In the genomic region with DNA sequence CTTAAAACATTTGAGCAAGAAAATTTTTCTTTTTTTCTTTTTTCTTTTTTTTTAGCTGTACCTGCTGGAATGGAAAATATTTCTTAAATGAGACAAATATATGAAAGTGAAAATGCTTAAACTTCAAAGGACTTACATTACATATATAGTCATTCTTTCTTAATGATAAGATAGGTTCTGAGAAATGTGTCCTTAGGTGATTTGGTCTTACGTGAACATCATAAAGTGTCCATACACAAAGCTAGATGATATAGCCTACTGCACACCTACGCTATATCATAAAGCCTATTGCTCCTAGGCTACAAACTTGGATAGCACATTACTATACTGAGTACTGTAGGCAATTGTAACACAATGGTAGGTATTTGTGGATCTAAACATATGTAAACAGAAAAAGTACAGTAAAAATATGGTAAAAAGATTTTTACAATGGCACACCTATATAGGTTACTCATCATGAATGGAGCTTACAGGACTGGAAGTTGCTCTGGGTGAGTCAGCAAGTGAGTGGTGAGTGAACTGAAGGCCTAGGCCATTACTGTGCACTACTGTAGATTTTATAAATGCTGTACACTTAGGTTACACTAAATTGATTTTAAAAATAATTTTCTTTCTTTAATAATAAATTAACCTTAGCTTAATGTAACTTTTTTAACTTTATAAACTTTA, we compare ENCODE assay signal across 1 cellular context.
TF ChIP-seq lines count a peak whose summit lies in the region.

No MANE protein-coding gene starts in this region.

TF ChIP-seq in HCT116, 20 proteins besides CTCF, POLR2A, EP300 and RAD21 (continued from another document):
- TF ChIP-seq, protein P1, sequence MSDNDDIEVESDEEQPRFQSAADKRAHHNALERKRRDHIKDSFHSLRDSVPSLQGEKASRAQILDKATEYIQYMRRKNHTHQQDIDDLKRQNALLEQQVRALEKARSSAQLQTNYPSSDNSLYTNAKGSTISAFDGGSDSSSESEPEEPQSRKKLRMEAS (IDR thresholded peaks at IDR 0.05) = no peak
- TF ChIP-seq FOSL1 (IDR thresholded peaks at IDR 0.05; ENCODE audit: low read depth) (0 out of 2 replicates have a peak, but pooled peaks have one; percentile 23), JUND (IDR thresholded peaks at IDR 0.05) (0 out of 2 replicates have a peak, but pooled peaks have one; percentile 13)
